ENCODE assay signal across 25 cellular contexts in the genomic region with DNA sequence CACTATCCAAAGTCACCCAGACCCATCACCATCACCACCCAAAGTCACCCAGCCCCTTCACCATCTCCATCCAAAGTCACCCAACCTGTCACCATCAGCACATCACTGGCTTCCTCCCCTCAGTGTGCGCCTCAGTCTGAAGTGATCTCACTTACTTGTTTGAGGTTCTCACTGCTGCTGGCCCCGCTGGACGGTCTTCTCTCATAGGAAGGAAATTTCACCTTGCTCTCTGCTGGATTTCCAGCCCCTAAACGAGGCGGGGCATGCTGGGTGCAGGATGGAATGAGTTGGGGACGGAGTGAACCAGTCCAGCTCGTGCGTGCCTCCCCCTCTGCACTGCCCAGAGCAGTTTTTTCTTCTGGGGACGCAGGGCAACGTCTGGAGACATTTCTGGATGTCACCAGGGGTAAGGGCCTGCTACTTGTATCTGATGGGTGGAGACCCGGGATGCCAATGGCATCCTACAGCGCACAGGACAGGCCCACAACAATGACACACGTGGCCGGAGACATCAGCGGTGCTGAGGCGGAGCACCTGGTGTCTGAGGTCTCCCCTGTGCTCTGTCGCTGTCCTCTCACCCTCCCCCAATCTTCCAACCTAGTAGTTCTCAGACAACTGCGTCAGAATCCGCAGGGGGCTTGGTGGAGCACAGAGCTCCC.
"Had no signal": no experiment of that assay in that cellular context is flagged by ENCODE, and none has a peak within 500 bp of the region (broad histone marks: within the 10 kb centered on the region; RNA-seq: fewer than 3 reads in every experiment).

No MANE protein-coding gene starts in this region.

- ATAC-seq: activated CD4-positive, alpha-beta T cell treated with anti-CD3 and anti-CD28 coated beads for 36 hours; activated CD8-positive, alpha-beta memory T cell treated with anti-CD3 and anti-CD28 coated beads, Interleukin-2, amount 10 ng/mL, durations not matched to agents 7 days and 5 days; activated CD8-positive, alpha-beta T cell treated with anti-CD3 and anti-CD28 coated beads, Interleukin-2, amount 10 ng/mL, durations not matched to agents 7 days and 5 days; activated T-cell treated with anti-CD3 and anti-CD28 coated beads, Interleukin-2, amount 50 U/mL, for 72 hours; gastroesophageal sphincter had no signal

- DNase-seq: activated CD4-positive, alpha-beta memory T cell treated with anti-CD3 and anti-CD28 coated beads for 36 hours; activated CD4-positive, alpha-beta T cell treated with anti-CD3 and anti-CD28 coated beads for 36 hours; activated CD4-positive, alpha-beta T cell treated with anti-CD3 and anti-CD28 coated beads, Interleukin-2, amount 10 ng/mL, durations not matched to agents 24 days and 14 days; activated CD4-positive, CD25-positive, alpha-beta regulatory T cell; activated CD4-positive, CD25-positive, alpha-beta regulatory T cell treated with anti-CD3 and anti-CD28 coated beads, Interleukin-2, amount 50 U/mL, for 72 hours; activated CD8-positive, alpha-beta memory T cell treated with anti-CD3 and anti-CD28 coated beads, Interleukin-2, amount 10 ng/mL, durations not matched to agents 7 days and 5 days; activated CD8-positive, alpha-beta memory T cell treated with anti-CD3 and anti-CD28 coated beads, Interleukin-2, amount 50 U/mL, for 4 hours; activated CD8-positive, alpha-beta T cell treated with anti-CD3 and anti-CD28 coated beads, Interleukin-2, amount 10 ng/mL, durations not matched to agents 7 days and 5 days; activated naive CD4-positive, alpha-beta T cell treated with anti-CD3 and anti-CD28 coated beads for 36 hours; activated T-cell treated with anti-CD3 and anti-CD28 coated beads, Interleukin-2, amount 50 U/mL, for 1 hour; activated T-cell treated with anti-CD3 and anti-CD28 coated beads, Interleukin-2, amount 50 U/mL, for 72 hours; amniotic stem cell; anterior cingulate cortex; brain microvascular endothelial cell; caudate nucleus; colonic mucosa; effector CD8-positive, alpha-beta T cell; esophagus squamous epithelium; foreskin melanocyte; T-helper 2 cell had no signal

- H3K4me3 ChIP-seq: colonic mucosa, esophagus squamous epithelium, gastroesophageal sphincter had no signal

- H3K27ac ChIP-seq: brain microvascular endothelial cell, colonic mucosa, epithelial cell of prostate, esophagus squamous epithelium, gastroesophageal sphincter had no signal

- H3K9me3 ChIP-seq: colonic mucosa, esophagus squamous epithelium, gastroesophageal sphincter had no signal

- FAIRE-seq: astrocyte, endometrium, endothelial cell of umbilical vein had no signal

- H3K27me3 ChIP-seq: brain microvascular endothelial cell, colonic mucosa, esophagus squamous epithelium, gastroesophageal sphincter had no signal

- H3K4me1 ChIP-seq: colonic mucosa had no signal

- H3K36me3 ChIP-seq: brain microvascular endothelial cell, colonic mucosa, esophagus squamous epithelium had no signal
